Comparison of ENCODE assay signal across 9 cellular contexts in genomic region chr2:237732070-237732469, GRCh38.
DNase-seq lines count a peak whose midpoint lies in the region; ATAC-seq and TF ChIP-seq lines count a peak whose summit lies in the region.
"Had no signal": no experiment of that assay in that cellular context is flagged by ENCODE, and none has a peak within 500 bp of the region (broad histone marks: within the 10 kb centered on the region; RNA-seq: fewer than 3 reads in every experiment).

No MANE protein-coding gene starts in this region.

- H3K27ac Mint-ChIP-seq in activated naive CD8-positive, alpha-beta T cell: peak overlapping the region; percentile 64
- H3K27ac Mint-ChIP-seq in stimulated activated naive B cell treated with anti-CD40 and anti-IgM and Interleukin-4, amounts not matched to agents 10 μg/mL and 1 μg/mL and 100 μg/mL, for 72 hours: peak overlapping the region; percentile 81

- peak; percentile 33 for DNase-seq in NCI-H1092 treated with DMSO at 0.1 percent for 48 hours (lab: John Stamatoyannopoulos, UW)
- no peak for DNase-seq in NCI-H1092 (lab: John Stamatoyannopoulos, UW)
- DNase-seq in left lung: no peak
- no peak for DNase-seq in stimulated activated naive B cell treated with anti-CD40 and anti-IgM and Interleukin-4, amounts not matched to agents 10 μg/mL and 1 μg/mL and 100 μg/mL, for 72 hours
- no peak for DNase-seq in NCI-H748 treated with DMSO at 0.1 percent for 48 hours (lab: John Stamatoyannopoulos, UW)

- H3K4me1 ChIP-seq in left lung: peaks cover 41 to 100% of the 10 kb centered on the region in 2 donors

- no peak for TF ChIP-seq CTCF in left lung (IDR thresholded peaks at IDR 0.05)

- no peaks in the 10 kb centered on the region for H3K27me3 Mint-ChIP-seq in activated naive CD8-positive, alpha-beta T cell
- no peaks in the 10 kb centered on the region for H3K27me3 Mint-ChIP-seq in stimulated activated naive B cell treated with anti-CD40 and anti-IgM and Interleukin-4, amounts not matched to agents 10 μg/mL and 1 μg/mL and 100 μg/mL, for 72 hours

- peak overlapping the region; percentile 9 to 65 for H3K27ac ChIP-seq in left lung

- no peaks in the 10 kb centered on the region for H3K9me3 Mint-ChIP-seq in activated naive CD8-positive, alpha-beta T cell (ENCODE audit: low read depth)
- H3K9me3 Mint-ChIP-seq in stimulated activated naive B cell treated with anti-CD40 and anti-IgM and Interleukin-4, amounts not matched to agents 10 μg/mL and 1 μg/mL and 100 μg/mL, for 72 hours: no peaks in the 10 kb centered on the region

- no peaks in the 10 kb centered on the region for H3K27me3 ChIP-seq in left lung

- peaks cover 3% of the 10 kb centered on the region for H3K36me3 Mint-ChIP-seq in activated naive CD8-positive, alpha-beta T cell
- peaks cover 34 to 58% of the 10 kb centered on the region in 2 donors for H3K36me3 Mint-ChIP-seq in stimulated activated naive B cell treated with anti-CD40 and anti-IgM and Interleukin-4, amounts not matched to agents 10 μg/mL and 1 μg/mL and 100 μg/mL, for 72 hours

- H3K4me1 Mint-ChIP-seq in activated naive CD8-positive, alpha-beta T cell (ENCODE audit: low read depth): peaks cover 53% of the 10 kb centered on the region
- H3K4me1 Mint-ChIP-seq in stimulated activated naive B cell treated with anti-CD40 and anti-IgM and Interleukin-4, amounts not matched to agents 10 μg/mL and 1 μg/mL and 100 μg/mL, for 72 hours: peaks cover 39 to 66% of the 10 kb centered on the region in 2 donors

- peaks cover 0 to 25% of the 10 kb centered on the region in 2 donors for H3K36me3 ChIP-seq in left lung

- intact Hi-C loops in left lung (cut with DNase I): no loop called here

- ATAC-seq in left lung (no peak), GM19463 (IDR thresholded peaks at IDR 0.05; ENCODE audit: unreplicated experiment) (no peak), HG02610 (IDR thresholded peaks at IDR 0.05; ENCODE audit: unreplicated experiment) (no peak)
- ATAC-seq in stimulated activated naive B cell treated with anti-CD40 and anti-IgM and Interleukin-4, amounts not matched to agents 10 μg/mL and 1 μg/mL and 100 μg/mL, for 72 hours (replicated peaks): no peak

- no peak overlapping the region for H3K4me3 ChIP-seq in left lung
- H3K4me3 ChIP-seq: PC-9 had no signal

- no peak overlapping the region for H3K4me3 Mint-ChIP-seq in activated naive CD8-positive, alpha-beta T cell
- H3K4me3 Mint-ChIP-seq in stimulated activated naive B cell treated with anti-CD40 and anti-IgM and Interleukin-4, amounts not matched to agents 10 μg/mL and 1 μg/mL and 100 μg/mL, for 72 hours: peak overlapping the region; percentile 0 to 26

- H3K9me3 ChIP-seq in left lung: no peaks in the 10 kb centered on the region
